Comparison of ENCODE assay signal across 27 cellular contexts in the genomic region with DNA sequence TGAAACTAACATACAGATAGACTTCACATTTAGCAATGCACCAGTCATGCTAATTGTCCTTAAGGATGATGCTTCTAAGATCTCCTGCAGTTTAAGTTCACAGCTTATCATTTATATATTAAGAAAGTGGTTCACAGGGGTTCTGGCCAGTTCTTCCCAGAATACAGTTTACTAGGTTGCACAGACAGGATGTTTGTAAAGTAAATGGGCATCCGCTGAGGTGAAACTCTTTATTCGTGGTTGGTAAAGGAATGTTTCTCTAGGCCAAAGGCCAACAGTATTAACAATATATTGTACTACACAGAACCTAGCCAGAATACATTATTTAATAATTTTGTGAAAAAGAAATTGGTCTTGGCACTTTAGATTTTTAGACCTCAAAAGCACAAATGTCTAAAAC.
"Had no signal": no experiment of that assay in that cellular context is flagged by ENCODE, and none has a peak within 500 bp of the region (broad histone marks: within the 10 kb centered on the region; RNA-seq: fewer than 3 reads in every experiment).

No MANE protein-coding gene starts in this region.

- H3K27me3 ChIP-seq: body of pancreas, esophagus squamous epithelium had no signal

- H3K4me3 ChIP-seq: body of pancreas, esophagus squamous epithelium had no signal

- H3K27ac ChIP-seq: body of pancreas, epithelial cell of prostate, esophagus squamous epithelium had no signal

- H3K4me1 ChIP-seq: body of pancreas, esophagus squamous epithelium had no signal

- H3K27ac Mint-ChIP-seq: activated CD4-positive, alpha-beta memory T cell treated with anti-CD3 and anti-CD28 coated beads for 36 hours; activated CD4-positive, alpha-beta T cell treated with anti-CD3 and anti-CD28 coated beads for 36 hours; activated CD4-positive, alpha-beta T cell treated with anti-CD3 and anti-CD28 coated beads, Interleukin-2, amount 10 ng/mL, durations not matched to agents 24 days and 14 days; activated CD8-positive, alpha-beta memory T cell treated with anti-CD3 and anti-CD28 coated beads, Interleukin-2, amount 10 ng/mL, durations not matched to agents 7 days and 5 days; activated CD8-positive, alpha-beta T cell treated with anti-CD3 and anti-CD28 coated beads, Interleukin-2, amount 10 ng/mL, durations not matched to agents 7 days and 5 days; activated naive CD8-positive, alpha-beta T cell; activated T-cell treated with anti-CD3 and anti-CD28 coated beads, Interleukin-2, amount 50 U/mL, for 24 hours; activated T-cell treated with anti-CD3 and anti-CD28 coated beads, Interleukin-2, amount 50 U/mL, for 72 hours; T-helper 17 cell had no signal

- H3K27me3 Mint-ChIP-seq: activated CD4-positive, alpha-beta memory T cell treated with anti-CD3 and anti-CD28 coated beads for 36 hours; activated CD4-positive, alpha-beta T cell treated with anti-CD3 and anti-CD28 coated beads for 36 hours; activated CD4-positive, alpha-beta T cell treated with anti-CD3 and anti-CD28 coated beads, Interleukin-2, amount 10 ng/mL, durations not matched to agents 24 days and 14 days; activated CD8-positive, alpha-beta memory T cell treated with anti-CD3 and anti-CD28 coated beads, Interleukin-2, amount 10 ng/mL, durations not matched to agents 7 days and 5 days; activated naive CD8-positive, alpha-beta T cell; activated T-cell treated with anti-CD3 and anti-CD28 coated beads, Interleukin-2, amount 50 U/mL, for 24 hours; T-helper 17 cell had no signal

- H3K36me3 Mint-ChIP-seq: activated CD4-positive, alpha-beta memory T cell treated with anti-CD3 and anti-CD28 coated beads for 36 hours; activated CD8-positive, alpha-beta memory T cell treated with anti-CD3 and anti-CD28 coated beads, Interleukin-2, amount 10 ng/mL, durations not matched to agents 7 days and 5 days; activated naive CD8-positive, alpha-beta T cell had no signal

- H3K4me3 Mint-ChIP-seq: activated CD4-positive, alpha-beta memory T cell treated with anti-CD3 and anti-CD28 coated beads for 36 hours; activated CD4-positive, alpha-beta T cell treated with anti-CD3 and anti-CD28 coated beads for 36 hours; activated CD4-positive, alpha-beta T cell treated with anti-CD3 and anti-CD28 coated beads, Interleukin-2, amount 10 ng/mL, durations not matched to agents 24 days and 14 days; activated CD8-positive, alpha-beta memory T cell treated with anti-CD3 and anti-CD28 coated beads, Interleukin-2, amount 10 ng/mL, durations not matched to agents 7 days and 5 days; activated CD8-positive, alpha-beta T cell treated with anti-CD3 and anti-CD28 coated beads, Interleukin-2, amount 10 ng/mL, durations not matched to agents 7 days and 5 days; activated naive CD8-positive, alpha-beta T cell; activated T-cell treated with anti-CD3 and anti-CD28 coated beads, Interleukin-2, amount 50 U/mL, for 24 hours; activated T-cell treated with anti-CD3 and anti-CD28 coated beads, Interleukin-2, amount 50 U/mL, for 72 hours; T-helper 17 cell had no signal

- ATAC-seq: activated CD4-positive, alpha-beta T cell treated with anti-CD3 and anti-CD28 coated beads for 36 hours; activated CD8-positive, alpha-beta memory T cell treated with anti-CD3 and anti-CD28 coated beads, Interleukin-2, amount 10 ng/mL, durations not matched to agents 7 days and 5 days; activated CD8-positive, alpha-beta T cell treated with anti-CD3 and anti-CD28 coated beads, Interleukin-2, amount 10 ng/mL, durations not matched to agents 7 days and 5 days; activated T-cell treated with anti-CD3 and anti-CD28 coated beads, Interleukin-2, amount 50 U/mL, for 72 hours; body of pancreas; T-helper 17 cell had no signal

- DNase-seq: activated CD4-positive, alpha-beta memory T cell treated with anti-CD3 and anti-CD28 coated beads for 36 hours; activated CD4-positive, alpha-beta T cell treated with anti-CD3 and anti-CD28 coated beads for 36 hours; activated CD4-positive, alpha-beta T cell treated with anti-CD3 and anti-CD28 coated beads, Interleukin-2, amount 10 ng/mL, durations not matched to agents 24 days and 14 days; activated CD4-positive, CD25-positive, alpha-beta regulatory T cell; activated CD4-positive, CD25-positive, alpha-beta regulatory T cell treated with anti-CD3 and anti-CD28 coated beads, Interleukin-2, amount 50 U/mL, for 72 hours; activated CD8-positive, alpha-beta memory T cell treated with anti-CD3 and anti-CD28 coated beads, Interleukin-2, amount 10 ng/mL, durations not matched to agents 7 days and 5 days; activated CD8-positive, alpha-beta memory T cell treated with anti-CD3 and anti-CD28 coated beads, Interleukin-2, amount 50 U/mL, for 4 hours; activated CD8-positive, alpha-beta T cell treated with anti-CD3 and anti-CD28 coated beads, Interleukin-2, amount 10 ng/mL, durations not matched to agents 7 days and 5 days; activated gamma-delta T cell; activated naive CD4-positive, alpha-beta T cell treated with anti-CD3 and anti-CD28 coated beads, Interleukin-2, amount 50 U/mL, for 16 hours; activated naive CD4-positive, alpha-beta T cell treated with Interleukin-2 at 50 U/mL for 16 hours; activated T-cell treated with anti-CD3 and anti-CD28 coated beads, Interleukin-2, amount 50 U/mL, for 24 hours; activated T-cell treated with anti-CD3 and anti-CD28 coated beads, Interleukin-2, amount 50 U/mL, for 72 hours; amniotic stem cell; anterior cingulate cortex; body of pancreas; caudate nucleus; cortex of kidney; effector CD8-positive, alpha-beta T cell; esophagus squamous epithelium; foreskin melanocyte; head of caudate nucleus; hippocampal formation; T-helper 1 cell; T-helper 17 cell had no signal

- H3K36me3 ChIP-seq: esophagus squamous epithelium had no signal

- H3K9me3 ChIP-seq: body of pancreas, esophagus squamous epithelium had no signal

- H3K4me1 Mint-ChIP-seq: activated CD4-positive, alpha-beta T cell treated with anti-CD3 and anti-CD28 coated beads for 36 hours; activated CD4-positive, alpha-beta T cell treated with anti-CD3 and anti-CD28 coated beads, Interleukin-2, amount 10 ng/mL, durations not matched to agents 24 days and 14 days; activated CD8-positive, alpha-beta memory T cell treated with anti-CD3 and anti-CD28 coated beads, Interleukin-2, amount 10 ng/mL, durations not matched to agents 7 days and 5 days; T-helper 17 cell had no signal
